13 cellular contexts compared by ENCODE assay signal in genomic region chr2:29723255-29724001, GRCh38.
DNase-seq lines count a peak whose midpoint lies in the region; ATAC-seq and TF ChIP-seq lines count a peak whose summit lies in the region.
"Had no signal": no experiment of that assay in that cellular context is flagged by ENCODE, and none has a peak within 500 bp of the region (broad histone marks: within the 10 kb centered on the region; RNA-seq: fewer than 3 reads in every experiment).

No MANE protein-coding gene starts in this region.

- H3K9me3 ChIP-seq in right cardiac atrium (ENCODE audit: control insufficient read depth, low read length), result no peaks in the 10 kb centered on the region
- H3K9me3 ChIP-seq in tibial nerve, result no peaks in the 10 kb centered on the region
- H3K9me3 ChIP-seq: neutrophil had no signal

- 50% methylated on average over 7 of the region's 7 CpGs for WGBS in right cardiac atrium
- 61 to 66% methylated on average over 7 of the region's 7 CpGs for WGBS in tibial nerve, 2 donors

- no peak for TF ChIP-seq POLR2A in tibial nerve (IDR thresholded peaks at IDR 0.05)

- H3K27ac ChIP-seq in right cardiac atrium (ENCODE audit: low read length) (no peak overlapping the region), tibial nerve (no peak overlapping the region)
- H3K27ac ChIP-seq: neutrophil had no signal

- TF ChIP-seq EP300 in tibial nerve (IDR thresholded peaks at IDR 0.05), result no peak

- H3K36me3 ChIP-seq in tibial nerve, result no peaks in the 10 kb centered on the region
- H3K36me3 ChIP-seq: neutrophil had no signal

- TF ChIP-seq CTCF in tibial nerve (IDR thresholded peaks at IDR 0.05), result no peak

- ATAC-seq in GM19395 (IDR thresholded peaks at IDR 0.05; ENCODE audit: unreplicated experiment) (peak; percentile 87), HG02885 (IDR thresholded peaks at IDR 0.05; ENCODE audit: poor library complexity, unreplicated experiment) (peak; percentile 89), right cardiac atrium (no peak)

- intact Hi-C loops in right cardiac atrium (cut with DNase I), result no loop called here

- DNase-seq in DMS53 (lab: John Stamatoyannopoulos, UW) (peak; percentile 82), LoVo (ENCODE audit: low spot score) (peak; percentile 14), SHP77 (lab: John Stamatoyannopoulos, UW) (no peak), right cardiac atrium (no peak), tibial nerve (ENCODE audit: low spot score in 2 of 2) (no peak), NCI-H82 treated with DMSO at 0.1 percent for 48 hours (lab: John Stamatoyannopoulos, UW; ENCODE audit: unreplicated experiment) (no peak)
- DNase-seq: activated CD4-positive, alpha-beta T cell treated with anti-CD3 and anti-CD28 coated beads, Interleukin-2, amount 10 ng/mL, durations not matched to agents 7 days and 5 days; activated naive CD8-positive, alpha-beta T cell treated with anti-CD3 and anti-CD28 coated beads for 36 hours; endodermal cell; KBM-7 had no signal

- H3K27me3 ChIP-seq in right cardiac atrium (ENCODE audit: control insufficient read depth, insufficient read depth) (peaks cover 2% of the 10 kb centered on the region), tibial nerve (no peaks in the 10 kb centered on the region)
- H3K27me3 ChIP-seq: neutrophil had no signal

- H3K4me1 ChIP-seq in right cardiac atrium (ENCODE audit: control insufficient read depth, insufficient read depth, low read length), result no peaks in the 10 kb centered on the region
- H3K4me1 ChIP-seq in tibial nerve, result no peaks in the 10 kb centered on the region

- H3K4me3 ChIP-seq in right cardiac atrium (ENCODE audit: low read length) (no peak overlapping the region), tibial nerve (no peak overlapping the region)

Comparison
In these comparisons a context has a peak if more than half of its experiments do, and no peak if none do; other contexts are left out.
1. DNase-seq: peak in DMS53 (single experiment) and LoVo (single experiment); none in SHP77 (0 of 2), right cardiac atrium (0 of 3), tibial nerve (0 of 2) and NCI-H82 treated with DMSO at 0.1 percent for 48 hours (single experiment).
2. ATAC-seq: peak in GM19395 (single experiment) and HG02885 (single experiment); none in right cardiac atrium (0 of 2).